22 cellular contexts compared by ENCODE assay signal in genomic region chr6:167579786-167580370, GRCh38.
"Had no signal": no experiment of that assay in that cellular context is flagged by ENCODE, and none has a peak within 500 bp of the region (broad histone marks: within the 10 kb centered on the region; RNA-seq: fewer than 3 reads in every experiment).

No MANE protein-coding gene starts in this region.

- H3K36me3 ChIP-seq: gastrocnemius medialis, neutrophil, pancreas, spleen, tibial nerve had no signal

- H3K4me1 Mint-ChIP-seq: activated B cell treated with CpG ODN at 0.5 μM for 24 hours; naive thymus-derived CD4-positive, alpha-beta T cell had no signal

- H3K4me1 ChIP-seq: gastrocnemius medialis, pancreas, psoas muscle, spleen had no signal

- H3K27me3 ChIP-seq: gastrocnemius medialis, neutrophil, pancreas, spleen, tibial nerve had no signal

- H3K27ac Mint-ChIP-seq: activated B cell treated with CpG ODN at 0.5 μM for 24 hours; activated naive CD8-positive, alpha-beta T cell; naive thymus-derived CD4-positive, alpha-beta T cell; T-helper 2 cell treated with Interferon-gamma antibody and Interleukin-4, amounts not matched to agents 5 μg/mL and 100 μg/mL, for 36 hours had no signal

- H3K27ac ChIP-seq: gastrocnemius medialis, neutrophil, pancreas, psoas muscle, spleen, tibial nerve had no signal

- H3K4me3 ChIP-seq: gastrocnemius medialis, pancreas, psoas muscle, spleen, tibial nerve had no signal

- DNase-seq: activated B cell treated with CpG ODN at 0.5 μM for 24 hours; activated CD4-positive, alpha-beta T cell treated with anti-CD3 and anti-CD28 coated beads, Interleukin-2, amount 50 U/mL, for 1 hour; activated effector memory CD4-positive, alpha-beta T cell treated with Interleukin-2 at 50 U/mL for 16 hours; activated naive CD4-positive, alpha-beta T cell treated with Interleukin-2 at 50 U/mL for 16 hours; activated T-cell treated with anti-CD3 and anti-CD28 coated beads for 4 hours; anterior cingulate cortex; effector CD8-positive, alpha-beta T cell; gastrocnemius medialis; glutamatergic neuron; kidney; left colon; midbrain; naive thymus-derived CD4-positive, alpha-beta T cell; pancreas; psoas muscle; spleen; stimulated activated naive CD4-positive, alpha-beta T cell treated with Interleukin-2 at 50 U/mL for 16 hours; T-helper 1 cell had no signal

- H3K36me3 Mint-ChIP-seq: activated naive CD8-positive, alpha-beta T cell had no signal

- H3K9me3 ChIP-seq: gastrocnemius medialis, pancreas had no signal

- H3K4me3 Mint-ChIP-seq: activated B cell treated with CpG ODN at 0.5 μM for 24 hours; activated naive CD8-positive, alpha-beta T cell; naive thymus-derived CD4-positive, alpha-beta T cell; T-helper 2 cell treated with Interferon-gamma antibody and Interleukin-4, amounts not matched to agents 5 μg/mL and 100 μg/mL, for 36 hours had no signal
